23 cellular contexts compared by ENCODE assay signal in the genomic region with DNA sequence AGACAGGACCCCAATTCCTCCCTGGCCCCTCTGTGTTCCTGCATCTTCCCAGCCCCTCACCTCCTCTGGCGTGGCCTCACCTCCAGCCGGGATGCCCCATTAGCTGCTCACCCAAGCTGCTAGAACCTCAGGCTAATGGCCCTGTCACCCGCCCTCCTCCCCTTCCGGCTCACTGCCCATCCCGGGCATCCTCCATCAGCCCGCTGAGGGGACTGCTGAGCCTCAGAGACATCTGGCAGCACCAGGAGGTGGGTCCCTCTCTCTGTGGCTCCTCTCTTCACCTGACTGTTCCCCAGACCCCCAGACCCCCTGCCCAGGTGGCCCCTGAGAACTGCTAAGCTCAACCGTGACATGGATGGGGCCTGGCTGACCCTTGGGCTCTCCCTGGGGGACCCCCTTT. TPM values are rescaled to one million over a fixed set of nuclear protein-coding genes. Genes with fewer than 3 reads are reported as not detected.
DNase-seq lines count a peak whose midpoint lies in the region; ATAC-seq and TF ChIP-seq lines count a peak whose summit lies in the region.
"Had no signal": no experiment of that assay in that cellular context is flagged by ENCODE, and none has a peak within 500 bp of the region (broad histone marks: within the 10 kb centered on the region; RNA-seq: fewer than 3 reads in every experiment).

No MANE protein-coding gene starts in this region.

- H3K4me2 ChIP-seq in osteoblast (ENCODE audit: insufficient read depth, low read length): no peak overlapping the region
- H3K4me2 ChIP-seq: smooth muscle cell had no signal

- H3K9me3 ChIP-seq in osteoblast (ENCODE audit: low read depth, low read length): no peaks in the 10 kb centered on the region
- H3K9me3 ChIP-seq: breast epithelium, esophagus squamous epithelium, MG63, tibial artery had no signal

- peak; percentile 22 for DNase-seq in activated T-cell treated with anti-CD3 and anti-CD28 coated beads, Interleukin-2, amount 50 U/mL, for 48 hours
- DNase-seq in activated T-cell treated with anti-CD3 and anti-CD28 coated beads, Interleukin-2, amount 50 U/mL, for 4 hours: no peak
- peak; percentile 38 for DNase-seq in ecto neural progenitor cell (ENCODE audit: low spot score)
- peak; percentile 80 for DNase-seq in osteoblast (ENCODE audit: insufficient read length, low spot score, missing footprints)
- no peak for DNase-seq in AML-193 (lab: John Stamatoyannopoulos, UW)
- no peak for DNase-seq in endothelial cell (ENCODE audit: low spot score)
- DNase-seq in NCI-H345 treated with DMSO at 0.1 percent for 48 hours (lab: John Stamatoyannopoulos, UW; ENCODE audit: unreplicated experiment): no peak
- DNase-seq in NCI-H1694 (lab: John Stamatoyannopoulos, UW): no peak
- DNase-seq: ACHN; activated CD4-positive, alpha-beta T cell treated with anti-CD3 and anti-CD28 coated beads, Interleukin-2, amount 10 ng/mL, durations not matched to agents 7 days and 5 days; activated T-cell treated with anti-CD3 and anti-CD28 coated beads, Interleukin-2, amount 50 U/mL, for 72 hours; DMS79; esophagus squamous epithelium; IMR-90; MG63; NCI-H510A had no signal

- no peaks in the 10 kb centered on the region for H3K9me3 Mint-ChIP-seq in activated T-cell treated with anti-CD3 and anti-CD28 coated beads, Interleukin-2, amount 50 U/mL, for 4 hours
- H3K9me3 Mint-ChIP-seq in endothelial cell (ENCODE audit: unreplicated experiment): no peaks in the 10 kb centered on the region
- H3K9me3 Mint-ChIP-seq: activated CD4-positive, alpha-beta T cell treated with anti-CD3 and anti-CD28 coated beads, Interleukin-2, amount 10 ng/mL, durations not matched to agents 7 days and 5 days; activated T-cell treated with anti-CD3 and anti-CD28 coated beads, Interleukin-2, amount 50 U/mL, for 72 hours had no signal

- no peak overlapping the region for H2AFZ ChIP-seq in osteoblast (ENCODE audit: low read length)

- no peaks in the 10 kb centered on the region for H3K36me3 ChIP-seq in osteoblast (ENCODE audit: insufficient read depth, low read length)
- H3K36me3 ChIP-seq: breast epithelium, esophagus squamous epithelium, MG63, tibial artery had no signal

- H4K20me1 ChIP-seq in osteoblast (ENCODE audit: insufficient read depth, low read length): no peaks in the 10 kb centered on the region

- H3K4me3 ChIP-seq in osteoblast (ENCODE audit: insufficient read depth, low read length): no peak overlapping the region
- H3K4me3 ChIP-seq: breast epithelium, esophagus squamous epithelium, lung, MG63, smooth muscle cell, tibial artery had no signal

- no peak for ATAC-seq in activated T-cell treated with anti-CD3 and anti-CD28 coated beads, Interleukin-2, amount 50 U/mL, for 4 hours
- ATAC-seq: activated T-cell treated with anti-CD3 and anti-CD28 coated beads, Interleukin-2, amount 50 U/mL, for 72 hours had no signal

- no peaks in the 10 kb centered on the region for H3K27me3 Mint-ChIP-seq in activated T-cell treated with anti-CD3 and anti-CD28 coated beads, Interleukin-2, amount 50 U/mL, for 4 hours (ENCODE audit: low read depth)
- peaks cover 7% of the 10 kb centered on the region for H3K27me3 Mint-ChIP-seq in endothelial cell (ENCODE audit: unreplicated experiment)
- H3K27me3 Mint-ChIP-seq: activated CD4-positive, alpha-beta T cell treated with anti-CD3 and anti-CD28 coated beads, Interleukin-2, amount 10 ng/mL, durations not matched to agents 7 days and 5 days had no signal

- TF ChIP-seq CTCF in osteoblast (IDR thresholded peaks at IDR 0.05; ENCODE audit: extremely low read depth, low read depth, low read length): no peak
- no peak for TF ChIP-seq CTCF in endothelial cell (IDR thresholded peaks at IDR 0.05; ENCODE audit: unreplicated experiment)

- no peak overlapping the region for H3K27ac Mint-ChIP-seq in endothelial cell (ENCODE audit: unreplicated experiment)
- H3K27ac Mint-ChIP-seq: activated CD4-positive, alpha-beta T cell treated with anti-CD3 and anti-CD28 coated beads, Interleukin-2, amount 10 ng/mL, durations not matched to agents 7 days and 5 days; activated T-cell treated with anti-CD3 and anti-CD28 coated beads, Interleukin-2, amount 50 U/mL, for 72 hours; CD4-positive, alpha-beta memory T cell had no signal

- peaks cover 33% of the 10 kb centered on the region for H3K4me1 Mint-ChIP-seq in activated T-cell treated with anti-CD3 and anti-CD28 coated beads, Interleukin-2, amount 50 U/mL, for 4 hours (ENCODE audit: low read depth)
- peaks cover 10% of the 10 kb centered on the region for H3K4me1 Mint-ChIP-seq in endothelial cell (ENCODE audit: unreplicated experiment)

- no peak overlapping the region for H3K27ac ChIP-seq in osteoblast (ENCODE audit: low read depth, low read length)
- H3K27ac ChIP-seq: breast epithelium, esophagus squamous epithelium, tibial artery had no signal

- H3K4me1 ChIP-seq in osteoblast (ENCODE audit: insufficient read depth, low read length): no peaks in the 10 kb centered on the region
- H3K4me1 ChIP-seq: breast epithelium, tibial artery had no signal

- H3K79me2 ChIP-seq in osteoblast (ENCODE audit: insufficient read depth, low read length): no peaks in the 10 kb centered on the region

- no peaks in the 10 kb centered on the region for H3K27me3 ChIP-seq in osteoblast (ENCODE audit: insufficient read depth, low read length)
- H3K27me3 ChIP-seq: breast epithelium had no signal

- H3K4me3 Mint-ChIP-seq in activated T-cell treated with anti-CD3 and anti-CD28 coated beads, Interleukin-2, amount 50 U/mL, for 4 hours: no peak overlapping the region
- H3K4me3 Mint-ChIP-seq in endothelial cell (ENCODE audit: unreplicated experiment): no peak overlapping the region
- H3K4me3 Mint-ChIP-seq: activated CD4-positive, alpha-beta T cell treated with anti-CD3 and anti-CD28 coated beads, Interleukin-2, amount 10 ng/mL, durations not matched to agents 7 days and 5 days; activated T-cell treated with anti-CD3 and anti-CD28 coated beads, Interleukin-2, amount 50 U/mL, for 72 hours; CD4-positive, alpha-beta memory T cell had no signal

- no peaks in the 10 kb centered on the region for H3K36me3 Mint-ChIP-seq in activated T-cell treated with anti-CD3 and anti-CD28 coated beads, Interleukin-2, amount 50 U/mL, for 4 hours (ENCODE audit: insufficient read depth)
- no peaks in the 10 kb centered on the region for H3K36me3 Mint-ChIP-seq in endothelial cell (ENCODE audit: low read depth, unreplicated experiment)

RNA-seq across cellular contexts. Expression of a gene that starts 2.9 kb away (rescaled TPM):
- not detected for total RNA-seq in activated T-cell treated with anti-CD3 and anti-CD28 coated beads, Interleukin-2, amount 50 U/mL, for 4 hours
- total RNA-seq in osteoblast (not detected in 2 replicates), endothelial cell (ENCODE audit: unreplicated experiment) (not detected)
- total RNA-seq: activated CD4-positive, alpha-beta T cell treated with anti-CD3 and anti-CD28 coated beads, Interleukin-2, amount 10 ng/mL, durations not matched to agents 7 days and 5 days; breast epithelium; CD4-positive, alpha-beta memory T cell; esophagus squamous epithelium; H1; IMR-90; myocyte; smooth muscle cell had no signal

RNA-seq across cellular contexts. Expression of a gene that starts 7.7 kb away (rescaled TPM):
- total RNA-seq in activated T-cell treated with anti-CD3 and anti-CD28 coated beads, Interleukin-2, amount 50 U/mL, for 4 hours: under 1 TPM; 0.30 to 0.91 (median 0.61) TPM
- total RNA-seq in osteoblast (not detected in 2 replicates), endothelial cell (ENCODE audit: unreplicated experiment) (not detected)
- total RNA-seq: activated CD4-positive, alpha-beta T cell treated with anti-CD3 and anti-CD28 coated beads, Interleukin-2, amount 10 ng/mL, durations not matched to agents 7 days and 5 days; CD4-positive, alpha-beta memory T cell; esophagus squamous epithelium; H1; IMR-90; myocyte; smooth muscle cell had no signal

RNA-seq across cellular contexts. Expression of a gene that starts 20.3 kb away (rescaled TPM):
- total RNA-seq in activated T-cell treated with anti-CD3 and anti-CD28 coated beads, Interleukin-2, amount 50 U/mL, for 4 hours: under 1 TPM in 2 of 3 donors, not detected in 1; 0.21 to 0.25 TPM
- not detected in 2 replicates for total RNA-seq in osteoblast
- not detected for total RNA-seq in endothelial cell (ENCODE audit: unreplicated experiment)
- total RNA-seq: activated CD4-positive, alpha-beta T cell treated with anti-CD3 and anti-CD28 coated beads, Interleukin-2, amount 10 ng/mL, durations not matched to agents 7 days and 5 days; CD4-positive, alpha-beta memory T cell; esophagus squamous epithelium; H1; IMR-90; myocyte; smooth muscle cell had no signal

RNA-seq across cellular contexts. Expression of a gene that starts 21.6 kb away (rescaled TPM):
- total RNA-seq in activated T-cell treated with anti-CD3 and anti-CD28 coated beads, Interleukin-2, amount 50 U/mL, for 4 hours: 1 to 10 TPM; 1.3 to 5.2 (median 1.4) TPM
- total RNA-seq in osteoblast: under 0.01 TPM in 1 of 2 replicates, not detected in the other
- not detected for total RNA-seq in endothelial cell (ENCODE audit: unreplicated experiment)
- total RNA-seq: smooth muscle cell had no signal

RNA-seq across cellular contexts. Expression of a gene that starts 58.6 kb away (rescaled TPM):
- under 1 TPM in 1 of 3 donors, not detected in 2; 0.29 TPM for total RNA-seq in activated T-cell treated with anti-CD3 and anti-CD28 coated beads, Interleukin-2, amount 50 U/mL, for 4 hours
- total RNA-seq in osteoblast: not detected in 2 replicates
- total RNA-seq in endothelial cell (ENCODE audit: unreplicated experiment): not detected
- total RNA-seq: activated CD4-positive, alpha-beta T cell treated with anti-CD3 and anti-CD28 coated beads, Interleukin-2, amount 10 ng/mL, durations not matched to agents 7 days and 5 days; CD4-positive, alpha-beta memory T cell; IMR-90; myocyte; smooth muscle cell had no signal

Comparison
In these comparisons a context has a peak if more than half of its experiments do, and no peak if none do; other contexts are left out.
1. DNase-seq: peak in activated T-cell treated with anti-CD3 and anti-CD28 coated beads, Interleukin-2, amount 50 U/mL, for 48 hours (2 of 2), ecto neural progenitor cell (single experiment) and osteoblast (single experiment); none in activated T-cell treated with anti-CD3 and anti-CD28 coated beads, Interleukin-2, amount 50 U/mL, for 4 hours (single experiment), AML-193 (0 of 2), endothelial cell (single experiment), NCI-H345 treated with DMSO at 0.1 percent for 48 hours (single experiment) and NCI-H1694 (single experiment).